In genomic region chr10:103396789-103397087, GRCh38 we compare ENCODE assay signal across 8 cellular contexts.
DNase-seq lines count a peak whose midpoint lies in the region; ATAC-seq and TF ChIP-seq lines count a peak whose summit lies in the region.

No MANE protein-coding gene starts in this region.

- peak; percentile 5; the same call in 1 of the 3 replicates for ATAC-seq in RWPE2 (ENCODE audit: low read depth)
- no peak for ATAC-seq in GM19467 (IDR thresholded peaks at IDR 0.05; ENCODE audit: unreplicated experiment)

- H3K9me3 ChIP-seq in RWPE2 (ENCODE audit: severe bottlenecking) = no peaks in the 10 kb centered on the region

- H3K4me3 ChIP-seq in RWPE2 (ENCODE audit: severe bottlenecking) (peak overlapping the region; percentile 85), fibroblast of mammary gland (ENCODE audit: control insufficient read depth, low read depth, low read length) (peak overlapping the region; percentile 97), retinal pigment epithelial cell (ENCODE audit: low read length) (peak overlapping the region; percentile 99)

- peak overlapping the region; percentile 42 for H3K27ac ChIP-seq in RWPE2 (ENCODE audit: poor library complexity, severe bottlenecking)

- H3K36me3 ChIP-seq in RWPE2 (ENCODE audit: low read depth) = peaks cover 76% of the 10 kb centered on the region

- H3K4me1 ChIP-seq in RWPE2 (ENCODE audit: insufficient read depth, poor library complexity, severe bottlenecking) = peaks cover 28% of the 10 kb centered on the region

- TF ChIP-seq CTCF in GM13976 (IDR thresholded peaks at IDR 0.05; ENCODE audit: borderline replicate concordance, control extremely low read depth, extremely low read depth, insufficient read depth, missing control alignments) (no peak), RWPE2 (IDR thresholded peaks at IDR 0.05; ENCODE audit: poor library complexity, severe bottlenecking) (no peak), fibroblast of mammary gland (conservative IDR thresholded peaks at IDR 0.05; ENCODE audit: control insufficient read depth, insufficient read depth, low read depth, low read length) (no peak), retinal pigment epithelial cell (conservative IDR thresholded peaks at IDR 0.05; ENCODE audit: low read depth, low read length) (no peak)

- peak; percentile 36 for DNase-seq in GM13976 (ENCODE audit: low spot score)
- DNase-seq in RWPE2 (ENCODE audit: low spot score) = no peak
- no peak for DNase-seq in fibroblast of mammary gland (ENCODE audit: low read depth)
- no peak for DNase-seq in retinal pigment epithelial cell (ENCODE audit: low read depth)
- DNase-seq in central memory CD4-positive, alpha-beta T cell = no peak
- no peak for DNase-seq in T-helper 9 cell
- no peak for DNase-seq in NCI-H345 (lab: John Stamatoyannopoulos, UW)

- in situ Hi-C loops in GM13976 (cut with MboI; ENCODE audit: low sequenced_read_pairs, unreplicated experiment) = no loop called here

- H3K27me3 ChIP-seq in RWPE2 (ENCODE audit: insufficient read depth, poor library complexity, severe bottlenecking) = no peaks in the 10 kb centered on the region
